8 cellular contexts compared by ENCODE assay signal in genomic region chr16:27366687-27367462, GRCh38. TPM values are rescaled to one million over a fixed set of nuclear protein-coding genes. Genes with fewer than 3 reads are reported as not detected.
DNase-seq lines count a peak whose midpoint lies in the region; ATAC-seq, FAIRE-seq and TF ChIP-seq lines count a peak whose summit lies in the region.

No MANE protein-coding gene starts in this region.

- peak overlapping the region; percentile 29 for H3K4me3 Mint-ChIP-seq in activated naive CD4-positive, alpha-beta T cell treated with anti-CD3 and anti-CD28 coated beads for 36 hours
- H3K4me3 Mint-ChIP-seq in naive thymus-derived CD8-positive, alpha-beta T cell = peak overlapping the region; percentile 49 to 75 (median 72)

- H3K27me3 ChIP-seq in prostate gland (replicated peaks; ENCODE audit: insufficient read depth) = no peaks in the 10 kb centered on the region
- H3K27me3 ChIP-seq in MM.1S (replicated peaks; ENCODE audit: insufficient read depth, low read length) = peaks cover 12% of the 10 kb centered on the region; the same call in 1 of the 2 replicates

- CTCF ChIA-PET in activated naive CD4-positive, alpha-beta T cell treated with anti-CD3 and anti-CD28 coated beads for 36 hours (lab: Charles Lee) = interaction anchor here (0.6 to 11.6 kb wide), 34 partner anchors 8 to 219 kb away, joined by 3 to 132 read pairs (median 4); no protein-coding TSS in a partner anchor

- peaks cover 21% of the 10 kb centered on the region for H3K9me3 Mint-ChIP-seq in activated naive CD4-positive, alpha-beta T cell treated with anti-CD3 and anti-CD28 coated beads for 36 hours
- H3K9me3 Mint-ChIP-seq in naive thymus-derived CD8-positive, alpha-beta T cell = peaks cover 0 to 3% (median 0%) of the 10 kb centered on the region in 9 donors

- no peak for TF ChIP-seq POLR2A in GM12891 (IDR thresholded peaks at IDR 0.05; ENCODE audit: low read depth, low read length)
- TF ChIP-seq POLR2A in prostate gland (IDR thresholded peaks at IDR 0.05) = no peak

- H3K36me3 ChIP-seq in prostate gland = peaks cover 4 to 11% of the 10 kb centered on the region in 2 donors
- H3K36me3 ChIP-seq in MM.1S (replicated peaks; ENCODE audit: insufficient read depth, low read length) = no peaks in the 10 kb centered on the region

- no peaks in the 10 kb centered on the region for H4K20me1 ChIP-seq in MM.1S (ENCODE audit: insufficient read depth, low read length)

- POLR2A ChIA-PET in naive thymus-derived CD8-positive, alpha-beta T cell (lab: Charles Lee) = interaction anchor here (0.7 to 4.3 kb wide), 42 partner anchors 10 to 820 kb away, joined by 3 to 156 read pairs (median 5); partner anchors contain the start of genes IL21R and KDM8

- H3K9me2 ChIP-seq in MM.1S (replicated peaks; ENCODE audit: insufficient read depth, low read length) = no peaks in the 10 kb centered on the region

- H3K4me1 Mint-ChIP-seq in activated naive CD4-positive, alpha-beta T cell treated with anti-CD3 and anti-CD28 coated beads for 36 hours (ENCODE audit: low read depth) = peaks cover 81% of the 10 kb centered on the region
- peaks cover 26 to 79% (median 60%) of the 10 kb centered on the region in 4 donors for H3K4me1 Mint-ChIP-seq in naive thymus-derived CD8-positive, alpha-beta T cell

- WGBS in prostate gland = 77% methylated on average over 14 of the region's 14 CpGs

- H3K27ac ChIP-seq in prostate gland (no peak overlapping the region), MM.1S (ENCODE audit: low read length) (no peak overlapping the region)

- ATAC-seq in GM18511 (IDR thresholded peaks at IDR 0.05; ENCODE audit: unreplicated experiment) (peak; percentile 24), HG02981 (IDR thresholded peaks at IDR 0.05; ENCODE audit: unreplicated experiment) (peak; percentile 5)
- peak in 1 of 2 donors; percentile 34 for ATAC-seq in naive thymus-derived CD8-positive, alpha-beta T cell

- H3K27me3 Mint-ChIP-seq in activated naive CD4-positive, alpha-beta T cell treated with anti-CD3 and anti-CD28 coated beads for 36 hours (ENCODE audit: low read depth) = no peaks in the 10 kb centered on the region
- no peaks in the 10 kb centered on the region for H3K27me3 Mint-ChIP-seq in naive thymus-derived CD8-positive, alpha-beta T cell

- peak; percentile 42 for DNase-seq in activated naive CD4-positive, alpha-beta T cell treated with anti-CD3 and anti-CD28 coated beads for 36 hours
- peak in 1 of 10 donors; percentile 20 for DNase-seq in naive thymus-derived CD8-positive, alpha-beta T cell
- DNase-seq in GM12891 (ENCODE audit: insufficient read length, low spot score) (no peak), prostate gland (ENCODE audit: low spot score) (no peak), MM.1S (no peak), AG08395 (ENCODE audit: low spot score) (no peak)

- H3K4me2 ChIP-seq in MM.1S (ENCODE audit: low read depth, low read length) = no peak overlapping the region

- H3K27ac Mint-ChIP-seq in activated naive CD4-positive, alpha-beta T cell treated with anti-CD3 and anti-CD28 coated beads for 36 hours = peak overlapping the region; percentile 99
- H3K27ac Mint-ChIP-seq in naive thymus-derived CD8-positive, alpha-beta T cell = peak overlapping the region in 9 of 10 donors; percentile 92 to 100 (median 99)

- peaks cover 47% of the 10 kb centered on the region for H3K36me3 Mint-ChIP-seq in activated naive CD4-positive, alpha-beta T cell treated with anti-CD3 and anti-CD28 coated beads for 36 hours (ENCODE audit: low read depth)
- H3K36me3 Mint-ChIP-seq in naive thymus-derived CD8-positive, alpha-beta T cell = peaks cover 0 to 24% (median 9%) of the 10 kb centered on the region in 3 donors

- no peak for FAIRE-seq in GM12891 (lab: Jason Lieb, UNC)

- H3K4me3 ChIP-seq in prostate gland (no peak overlapping the region), MM.1S (ENCODE audit: low read length) (no peak overlapping the region)

- H2AFZ ChIP-seq in MM.1S (ENCODE audit: low read length) = no peak overlapping the region

- intact Hi-C loops in activated naive CD4-positive, alpha-beta T cell treated with anti-CD3 and anti-CD28 coated beads for 36 hours (cut with micrococcal nuclease) = loop anchor here (1.0 to 5.0 kb wide), 9 partner anchors 10 to 769 kb away; partner anchors contain the start of gene KDM8
- intact Hi-C loops in prostate gland (cut with DNase I) = loop anchor here (5.0 kb wide), 3 partner anchors 55 to 210 kb away; partner anchors contain the start of gene IL4R

- H3F3A ChIP-seq in MM.1S (ENCODE audit: insufficient read depth, low read length) = no peaks in the 10 kb centered on the region

- H3K9me3 ChIP-seq in prostate gland (no peaks in the 10 kb centered on the region), MM.1S (replicated peaks; ENCODE audit: insufficient read depth, low read length) (no peaks in the 10 kb centered on the region)

- H3K9ac ChIP-seq in MM.1S (ENCODE audit: low read length) = no peak overlapping the region

- no peaks in the 10 kb centered on the region for H3K79me2 ChIP-seq in MM.1S (ENCODE audit: low read length)

- no peak for TF ChIP-seq CTCF in prostate gland (IDR thresholded peaks at IDR 0.05)
- TF ChIP-seq CTCF in MM.1S (IDR thresholded peaks at IDR 0.05; ENCODE audit: low read length) = no peak

- H3K4me1 ChIP-seq in prostate gland (replicated peaks) (no peaks in the 10 kb centered on the region), MM.1S (ENCODE audit: low read length) (peaks cover 14% of the 10 kb centered on the region; the same call in 1 of the 2 replicates)

TF ChIP-seq in GM12891, 5 proteins besides CTCF, POLR2A, EP300 and RAD21:
- no peak for TF ChIP-seq TAF1 (IDR thresholded peaks at IDR 0.05; ENCODE audit: low read depth, low read length)
- no peak for TF ChIP-seq PAX5 (IDR thresholded peaks at IDR 0.05; ENCODE audit: insufficient read depth, low read length, severe bottlenecking)
- TF ChIP-seq POU2F2 (IDR thresholded peaks at IDR 0.05; ENCODE audit: low read depth, low read length) = no peak
- TF ChIP-seq SPI1 (IDR thresholded peaks at IDR 0.05; ENCODE audit: low read depth, low read length) = no peak
- no peak for TF ChIP-seq POLR2AphosphoS5 (IDR thresholded peaks at IDR 0.05; ENCODE audit: low read depth, low read length)

RNA-seq across cellular contexts. Expression of gene IL21R, which starts 35.1 kb away (rescaled TPM):
- 10 to 100 TPM; 93.8 to 99.2 TPM for total RNA-seq in activated naive CD4-positive, alpha-beta T cell treated with anti-CD3 and anti-CD28 coated beads for 36 hours
- total RNA-seq in naive thymus-derived CD8-positive, alpha-beta T cell = 10 to 100 TPM; 29.3 to 29.4 TPM
- polyA plus RNA-seq in naive thymus-derived CD8-positive, alpha-beta T cell = 10 to 100 TPM; 26.5 to 47.1 (median 33.9) TPM
- 39.6 TPM for polyA plus RNA-seq in GM12891 (2012; ENCODE audit: low read depth, missing spikeins)
- under 1 TPM; 0.32 to 0.57 TPM for total RNA-seq in prostate gland

RNA-seq across cellular contexts. Expression of gene IL4R, which starts 53.1 kb away (rescaled TPM):
- 100 to 1,000 TPM; 162 to 170 TPM for total RNA-seq in activated naive CD4-positive, alpha-beta T cell treated with anti-CD3 and anti-CD28 coated beads for 36 hours
- total RNA-seq in naive thymus-derived CD8-positive, alpha-beta T cell = 100 to 1,000 TPM; 117 to 120 TPM
- polyA plus RNA-seq in naive thymus-derived CD8-positive, alpha-beta T cell = 10 to 100 TPM; 18.8 to 49.4 (median 34.7) TPM
- 20.9 TPM for polyA plus RNA-seq in GM12891 (2012; ENCODE audit: low read depth, missing spikeins)
- 10 to 100 TPM; 30.7 to 89.2 TPM for total RNA-seq in prostate gland

Comparison
In these comparisons a context has a peak if more than half of its experiments do, and no peak if none do; other contexts are left out.
1. RNA of gene IL21R, which starts 35.1 kb away (total RNA-seq): 93.8 to 99.2 TPM in activated naive CD4-positive, alpha-beta T cell treated with anti-CD3 and anti-CD28 coated beads for 36 hours and 29.3 to 29.4 TPM in naive thymus-derived CD8-positive, alpha-beta T cell; 0.32 to 0.57 TPM in prostate gland; every median in the first group is over 10 times any median in the second.